12 cellular contexts compared by ENCODE assay signal in genomic region chr1:88783145-88783544, GRCh38.
"Had no signal": no experiment of that assay in that cellular context is flagged by ENCODE, and none has a peak within 500 bp of the region (broad histone marks: within the 10 kb centered on the region; RNA-seq: fewer than 3 reads in every experiment).

No MANE protein-coding gene starts in this region.

- H3K27ac Mint-ChIP-seq: activated naive CD8-positive, alpha-beta T cell had no signal

- H3K27me3 ChIP-seq: brain microvascular endothelial cell, sigmoid colon, spleen had no signal

- H3K9me3 ChIP-seq: psoas muscle, sigmoid colon, spleen had no signal

- ATAC-seq: activated CD4-positive, CD25-positive, alpha-beta regulatory T cell treated with anti-CD3 and anti-CD28 coated beads, Interleukin-2, amount 50 U/mL, for 24 hours; psoas muscle had no signal

- H3K27me3 Mint-ChIP-seq: activated naive CD8-positive, alpha-beta T cell had no signal

- H3K4me3 Mint-ChIP-seq: activated naive CD8-positive, alpha-beta T cell had no signal

- H3K27ac ChIP-seq: brain microvascular endothelial cell, psoas muscle, sigmoid colon, spleen had no signal

- H3K4me1 ChIP-seq: psoas muscle, sigmoid colon, spleen had no signal

- FAIRE-seq: urothelium cell line had no signal

- DNase-seq: activated CD4-positive, alpha-beta T cell treated with anti-CD3 and anti-CD28 coated beads, Interleukin-2, amount 50 U/mL, for 48 hours; activated effector memory CD4-positive, alpha-beta T cell treated with Interleukin-2 at 50 U/mL for 16 hours; brain microvascular endothelial cell; cortex of kidney; effector CD8-positive, alpha-beta T cell; foreskin melanocyte; psoas muscle; sigmoid colon; spleen had no signal

- H3K4me3 ChIP-seq: psoas muscle, sigmoid colon, spleen had no signal
